ENCODE assay signal across 1 cellular context in genomic region chr3:151431940-151432339, GRCh38.
TF ChIP-seq lines count a peak whose summit lies in the region.

No MANE protein-coding gene starts in this region.

TF ChIP-seq in K562, 482 proteins besides CTCF, POLR2A, EP300 and RAD21:
- TF ChIP-seq ZSCAN32 (CRISPR knock-in tag; IDR thresholded peaks at IDR 0.05): no peak
- peak; percentile 36; the same call in 1 of the 2 replicates for TF ChIP-seq TEAD4 (IDR thresholded peaks at IDR 0.05; ENCODE audit: low read length)
- no peak for TF ChIP-seq TEAD4 (CRISPR knock-in tag; IDR thresholded peaks at IDR 0.05; ENCODE audit: borderline replicate concordance)
- 0 out of 2 replicates have a peak, but pooled peaks have one; percentile 36 for TF ChIP-seq HMBOX1 (IDR thresholded peaks at IDR 0.05)
- TF ChIP-seq FOXA3 (CRISPR knock-in tag; conservative IDR thresholded peaks at IDR 0.05 in 1 of 2, IDR thresholded peaks at IDR 0.05 in 1 of 2): peak in 1 of 2 experiments; percentile 85; a peak in 1 of 4 replicates
